In genomic region chr18:12321331-12321730, GRCh38 we compare ENCODE assay signal across 10 cellular contexts. TPM values are rescaled to one million over a fixed set of nuclear protein-coding genes. Genes with fewer than 3 reads are reported as not detected.
DNase-seq lines count a peak whose midpoint lies in the region; ATAC-seq and TF ChIP-seq lines count a peak whose summit lies in the region.
"Had no signal": no experiment of that assay in that cellular context is flagged by ENCODE, and none has a peak within 500 bp of the region (broad histone marks: within the 10 kb centered on the region; RNA-seq: fewer than 3 reads in every experiment).

No MANE protein-coding gene starts in this region.

- H3K27ac ChIP-seq in epithelial cell of prostate = peak overlapping the region; percentile 11

- ATAC-seq in GM21390 (IDR thresholded peaks at IDR 0.05; ENCODE audit: unreplicated experiment) (peak; percentile 75), HG03139 (IDR thresholded peaks at IDR 0.05; ENCODE audit: unreplicated experiment) (peak; percentile 74), sciatic nerve (no peak)

- no peak for TF ChIP-seq CTCF in GM12865 (IDR thresholded peaks at IDR 0.05; ENCODE audit: insufficient read depth, low read depth, low read length, missing control alignments)

- H3K4me3 ChIP-seq in GM12865 (ENCODE audit: low read depth, low read length) = no peak overlapping the region

- intact Hi-C loops in sciatic nerve (cut with DNase I) = no loop called here

- DNase-seq in GM12865 (ENCODE audit: low read depth) (peak; percentile 50), epithelial cell of prostate (ENCODE audit: low read depth, low spot score) (no peak), sciatic nerve (ENCODE audit: low spot score) (no peak), NCI-H1048 (lab: John Stamatoyannopoulos, UW) (no peak), dedifferentiated amniotic fluid mesenchymal stem cell (ENCODE audit: extremely low spot score) (no peak)
- DNase-seq in activated effector memory CD4-positive, alpha-beta T cell treated with anti-CD3 and anti-CD28 coated beads, Interleukin-2, amount 50 U/mL, for 16 hours = no peak
- DNase-seq: C1 segment of cervical spinal cord, NCI-H446 treated with DMSO at 0.1 percent for 48 hours had no signal

RNA-seq across cellular contexts. Expression of gene TUBB6, which starts 13.3 kb away (rescaled TPM):
- total RNA-seq in sciatic nerve = 141 TPM

RNA-seq across cellular contexts. Expression of gene AFG3L2, which starts 55.7 kb away (rescaled TPM):
- 38.8 TPM for total RNA-seq in sciatic nerve
